ENCODE assay signal across 23 cellular contexts in the genomic region with DNA sequence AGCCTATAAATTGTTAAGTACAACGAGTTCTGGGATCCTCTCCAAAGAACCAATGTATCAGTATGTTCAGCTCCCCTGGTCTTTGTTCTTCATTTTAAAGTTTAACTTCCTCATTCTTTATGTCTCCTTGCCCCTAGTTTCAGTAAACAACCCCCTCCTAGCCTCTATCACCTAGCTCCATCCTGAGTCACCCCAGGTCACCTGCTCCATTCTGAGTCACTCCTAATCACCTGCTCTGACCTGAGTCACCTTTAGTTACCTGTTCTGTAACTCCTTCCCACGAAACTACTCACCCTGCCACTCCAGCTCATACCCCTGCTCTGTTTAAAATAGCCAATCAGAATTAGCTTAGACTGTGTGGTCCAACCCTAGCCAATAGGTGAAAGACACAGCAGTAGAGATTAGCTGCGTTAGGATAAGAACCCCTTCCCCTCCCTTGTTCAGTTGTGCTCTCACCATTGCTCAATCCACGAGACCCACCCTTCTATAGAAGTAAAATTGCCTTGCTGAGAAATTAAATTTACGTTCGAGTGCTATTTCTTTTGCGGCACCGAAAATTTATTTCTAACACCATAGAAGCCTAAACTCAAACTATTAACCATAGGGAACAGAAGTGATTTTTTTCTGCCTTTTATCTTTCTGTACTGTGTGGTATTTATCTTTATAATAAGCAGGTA.
A peak's percentile ranks its signal among the peaks of the same experiment; 100 is the strongest.
DNase-seq lines count a peak whose midpoint lies in the region; ATAC-seq, FAIRE-seq and TF ChIP-seq lines count a peak whose summit lies in the region.
"Had no signal": no experiment of that assay in that cellular context is flagged by ENCODE, and none has a peak within 500 bp of the region (broad histone marks: within the 10 kb centered on the region; RNA-seq: fewer than 3 reads in every experiment).

No MANE protein-coding gene starts in this region.

- 96% methylated on average over 7 of the region's 8 CpGs for WGBS in mammary epithelial cell (ENCODE audit: low coverage, missing lambda C conversion rate)
- WGBS in hepatocyte (ENCODE audit: low lambda C conversion rate, missing lambda C conversion rate): 75% methylated on average over 8 of the region's 8 CpGs

- no peaks in the 10 kb centered on the region for H3K27me3 Mint-ChIP-seq in nephron (ENCODE audit: low read depth)
- H3K27me3 Mint-ChIP-seq: CD8-positive, alpha-beta memory T cell had no signal

- H3K4me1 ChIP-seq in mammary epithelial cell (ENCODE audit: insufficient read depth, low read length): peaks cover 14% of the 10 kb centered on the region
- peaks cover 9% of the 10 kb centered on the region for H3K4me1 ChIP-seq in hepatocyte (ENCODE audit: insufficient read depth)

- TF ChIP-seq CTCF in mammary epithelial cell (conservative IDR thresholded peaks at IDR 0.05 in 1 of 2, IDR thresholded peaks at IDR 0.05 in 1 of 2; ENCODE audit: extremely low read depth in 1 of 2, insufficient read depth in 1 of 2, low read depth in 1 of 2, low read length in 2 of 2) (no peak), hepatocyte (IDR thresholded peaks at IDR 0.05; ENCODE audit: poor library complexity) (no peak), nephron (IDR thresholded peaks at IDR 0.05; ENCODE audit: unreplicated experiment in 3 of 3) (no peak)

- no peak overlapping the region for H3K9ac ChIP-seq in mammary epithelial cell (ENCODE audit: insufficient read depth, low read length)

- no peaks in the 10 kb centered on the region for H3K27me3 ChIP-seq in mammary epithelial cell (ENCODE audit: insufficient read depth, low read length)
- H3K27me3 ChIP-seq in hepatocyte: no peaks in the 10 kb centered on the region

- H3K36me3 Mint-ChIP-seq in nephron (ENCODE audit: low read depth): peaks cover 9% of the 10 kb centered on the region
- H3K36me3 Mint-ChIP-seq: CD8-positive, alpha-beta memory T cell had no signal

- H3K27ac Mint-ChIP-seq in nephron: peak overlapping the region; percentile 14 to 74 (median 74)

- H3K4me3 ChIP-seq in mammary epithelial cell (replicated peaks in 1 of 3; ENCODE audit: insufficient read depth in 1 of 3, low read depth in 2 of 3, low read length in 3 of 3) (no peak overlapping the region), hepatocyte (no peak overlapping the region)
- H3K4me3 ChIP-seq: PC-9 had no signal

- H3K79me2 ChIP-seq in mammary epithelial cell (ENCODE audit: insufficient read depth, low read length) (no peaks in the 10 kb centered on the region), hepatocyte (no peaks in the 10 kb centered on the region)

- peaks cover 10% of the 10 kb centered on the region for H3K9me3 Mint-ChIP-seq in nephron

- CTCF ChIA-PET in mammary epithelial cell (lab: Charles Lee; ENCODE audit: low non-redundant PET): no interaction called here

- FAIRE-seq in RCC 7860 (lab: Jason Lieb, UNC): no peak

- no peaks in the 10 kb centered on the region for H4K20me1 ChIP-seq in mammary epithelial cell (ENCODE audit: insufficient read depth, low read length)
- no peaks in the 10 kb centered on the region for H4K20me1 ChIP-seq in hepatocyte (ENCODE audit: insufficient read depth, poor library complexity, severe bottlenecking)

- no peak for ATAC-seq in GM19455 (IDR thresholded peaks at IDR 0.05; ENCODE audit: unreplicated experiment)

- no peak overlapping the region for H3K27ac ChIP-seq in mammary epithelial cell (ENCODE audit: insufficient read depth, low read depth, low read length)
- peak overlapping the region; percentile 81 for H3K27ac ChIP-seq in hepatocyte
- H3K27ac ChIP-seq: C4-2B, PC-9, RWPE1 had no signal

- H3K9me3 ChIP-seq in mammary epithelial cell (replicated peaks; ENCODE audit: insufficient read depth, low read length): peaks cover 11% of the 10 kb centered on the region
- no peaks in the 10 kb centered on the region for H3K9me3 ChIP-seq in hepatocyte (ENCODE audit: low read depth)

- no peaks in the 10 kb centered on the region for H3K36me3 ChIP-seq in mammary epithelial cell (ENCODE audit: insufficient read depth, low read length)
- no peaks in the 10 kb centered on the region for H3K36me3 ChIP-seq in hepatocyte (replicated peaks; ENCODE audit: insufficient read depth, low read depth)

- H3K4me3 Mint-ChIP-seq in nephron: no peak overlapping the region
- H3K4me3 Mint-ChIP-seq: CD8-positive, alpha-beta memory T cell had no signal

- intact Hi-C loops in mammary epithelial cell (cut with micrococcal nuclease): loop anchor here (5.0 kb wide), 1 partner anchor 214 kb away; no protein-coding TSS in a partner anchor

- H3K4me2 ChIP-seq in mammary epithelial cell (ENCODE audit: insufficient read depth, low read depth, low read length) (no peak overlapping the region), hepatocyte (no peak overlapping the region)
- H3K4me2 ChIP-seq: PC-9 had no signal

- BruUV-seq in mammary epithelial cell (replicated peaks; lab: Mats Ljungman, UMichigan): no TSS peak

- in situ Hi-C loops in Caki2 (cut with HindIII; ENCODE audit: low pct_unique_long_range_greater_than_20kb, low sequenced_read_pairs): no loop called here
- in situ Hi-C loops in mammary epithelial cell (cut with MboI; ENCODE audit: low sequenced_read_pairs in 2 of 2): no loop called here

- no peaks in the 10 kb centered on the region for H3K9me2 ChIP-seq in hepatocyte (replicated peaks; ENCODE audit: insufficient read depth)

- H3K4me1 Mint-ChIP-seq in nephron: peaks cover 45% of the 10 kb centered on the region
- H3K4me1 Mint-ChIP-seq: CD8-positive, alpha-beta memory T cell had no signal

- H2AFZ ChIP-seq in mammary epithelial cell (ENCODE audit: low read depth, low read length): no peak overlapping the region
- H2AFZ ChIP-seq in hepatocyte: no peak overlapping the region
- H2AFZ ChIP-seq: PC-9 had no signal

- dilution Hi-C loops in mammary epithelial cell (cut with HindIII; ENCODE audit: low sequenced_read_pairs): no loop called here

- peak; percentile 2 for DNase-seq in Caki2 (ENCODE audit: low read depth)
- peak; percentile 77 for DNase-seq in mammary epithelial cell
- DNase-seq in hepatocyte (ENCODE audit: low spot score): peak; percentile 72
- DNase-seq in Ammon's horn (ENCODE audit: low spot score): no peak
- DNase-seq in activated CD4-positive, alpha-beta T cell treated with anti-CD3 and anti-CD28 coated beads, Interleukin-2, amount 50 U/mL, for 1 hour: no peak
- no peak for DNase-seq in RCC 7860 (ENCODE audit: low spot score)
- DNase-seq: AML-193; CD8-positive, alpha-beta memory T cell; EL; GF-D8; H7; NCI-H1105; NCI-H146; NCI-H2029; NCI-H226; NCI-H510A treated with DMSO at 0.1 percent for 48 hours; NCI-H748 treated with DMSO at 0.1 percent for 48 hours; PC-9; SHP77 treated with DMSO at 0.1 percent for 48 hours had no signal

Comparison
In these comparisons a context has a peak if more than half of its experiments do, and no peak if none do; other contexts are left out.
1. DNase-seq: peak in Caki2 (single experiment), mammary epithelial cell (single experiment) and hepatocyte (single experiment); none in Ammon's horn (single experiment), activated CD4-positive, alpha-beta T cell treated with anti-CD3 and anti-CD28 coated beads, Interleukin-2, amount 50 U/mL, for 1 hour (single experiment) and RCC 7860 (single experiment).